8 cellular contexts compared by ENCODE assay signal in genomic region chr4:183443609-183444148, GRCh38. TPM values are rescaled to one million over a fixed set of nuclear protein-coding genes. Genes with fewer than 3 reads are reported as not detected.
DNase-seq lines count a peak whose midpoint lies in the region; ATAC-seq lines count a peak whose summit lies in the region.

No MANE protein-coding gene starts in this region.

- ATAC-seq in GM21381 (IDR thresholded peaks at IDR 0.05; ENCODE audit: unreplicated experiment) (no peak), HG03457 (IDR thresholded peaks at IDR 0.05; ENCODE audit: unreplicated experiment) (no peak)

- H3K9me3 ChIP-seq in mucosa of stomach (ENCODE audit: control insufficient read depth, low read length) (no peaks in the 10 kb centered on the region), subcutaneous abdominal adipose tissue (ENCODE audit: control insufficient read depth in 5 of 5, low read length in 5 of 5) (no peaks in the 10 kb centered on the region)

- H3K27ac Mint-ChIP-seq in T-helper 2 cell treated with Interferon-gamma antibody and Interleukin-4, amounts not matched to agents 5 μg/mL and 100 μg/mL, for 36 hours, result peak overlapping the region; percentile 87

- peaks cover 15% of the 10 kb centered on the region for H3K4me1 ChIP-seq in mucosa of stomach (ENCODE audit: control insufficient read depth, insufficient read depth, low read length)
- peaks cover 7 to 41% (median 39%) of the 10 kb centered on the region in 5 donors for H3K4me1 ChIP-seq in subcutaneous abdominal adipose tissue (ENCODE audit: control insufficient read depth in 5 of 5, insufficient read depth in 5 of 5, low read length in 5 of 5)

- peak overlapping the region; percentile 97 for H3K27ac ChIP-seq in subcutaneous abdominal adipose tissue (ENCODE audit: low read depth, low read length)

- peak overlapping the region; percentile 97 for H3K4me3 Mint-ChIP-seq in T-helper 2 cell treated with Interferon-gamma antibody and Interleukin-4, amounts not matched to agents 5 μg/mL and 100 μg/mL, for 36 hours

- H3K9ac ChIP-seq in mucosa of stomach (ENCODE audit: low read length) (peak overlapping the region; percentile 99), subcutaneous abdominal adipose tissue (ENCODE audit: low read length in 5 of 5) (peak overlapping the region; percentile 30 to 99 (median 82))

- peaks cover 37% of the 10 kb centered on the region for H3K36me3 Mint-ChIP-seq in T-helper 2 cell treated with Interferon-gamma antibody and Interleukin-4, amounts not matched to agents 5 μg/mL and 100 μg/mL, for 36 hours (ENCODE audit: low read depth)

- H3K36me3 ChIP-seq in mucosa of stomach (ENCODE audit: control insufficient read depth, insufficient read depth, low read length) (peaks cover 14% of the 10 kb centered on the region), subcutaneous abdominal adipose tissue (ENCODE audit: control insufficient read depth in 5 of 5, insufficient read depth in 5 of 5, low read length in 5 of 5) (peaks cover 13 to 27% (median 23%) of the 10 kb centered on the region in 5 donors)

- no peaks in the 10 kb centered on the region for H3K27me3 Mint-ChIP-seq in T-helper 2 cell treated with Interferon-gamma antibody and Interleukin-4, amounts not matched to agents 5 μg/mL and 100 μg/mL, for 36 hours (ENCODE audit: low read depth)

- DNase-seq in DMS79 (lab: John Stamatoyannopoulos, UW) (peak; percentile 59), HT-29 (ENCODE audit: low spot score) (peak; percentile 58), dermis blood vessel endothelial cell (peak; percentile 72)
- no peak for DNase-seq in T-helper 2 cell treated with Interferon-gamma antibody and Interleukin-4, amounts not matched to agents 5 μg/mL and 100 μg/mL, for 36 hours (ENCODE audit: low spot score)

- H3K9me3 Mint-ChIP-seq in T-helper 2 cell treated with Interferon-gamma antibody and Interleukin-4, amounts not matched to agents 5 μg/mL and 100 μg/mL, for 36 hours, result no peaks in the 10 kb centered on the region

- H3K27me3 ChIP-seq in mucosa of stomach (ENCODE audit: control insufficient read depth, insufficient read depth, low read length) (no peaks in the 10 kb centered on the region), subcutaneous abdominal adipose tissue (ENCODE audit: control insufficient read depth in 5 of 5, insufficient read depth in 4 of 5, low read length in 5 of 5) (no peaks in the 10 kb centered on the region)

- peaks cover 37% of the 10 kb centered on the region for H3K4me1 Mint-ChIP-seq in T-helper 2 cell treated with Interferon-gamma antibody and Interleukin-4, amounts not matched to agents 5 μg/mL and 100 μg/mL, for 36 hours (ENCODE audit: low read depth)

- peak overlapping the region; percentile 78 for H3K4me3 ChIP-seq in mucosa of stomach (ENCODE audit: low read length)
- peak overlapping the region; percentile 77 to 98 (median 96) for H3K4me3 ChIP-seq in subcutaneous abdominal adipose tissue (ENCODE audit: low read depth in 1 of 5, low read length in 5 of 5)

RNA-seq across cellular contexts. Expression of gene CDKN2AIP, which starts 0.8 kb away (rescaled TPM):
- 17.8 and 18.8 TPM in 2 replicates for total RNA-seq in HT-29 (2014; rRNA removed; shearing (Covaris generic))
- 17.1 and 18.4 TPM in 2 replicates for total RNA-seq in dermis blood vessel endothelial cell
